In genomic region chr6:169701218-169701952, GRCh38 we compare ENCODE assay signal across 8 cellular contexts. TPM values are rescaled to one million over a fixed set of nuclear protein-coding genes. Genes with fewer than 3 reads are reported as not detected.
DNase-seq lines count a peak whose midpoint lies in the region; FAIRE-seq and TF ChIP-seq lines count a peak whose summit lies in the region.

No MANE protein-coding gene starts in this region.

- H3K36me3 ChIP-seq in PC-9 (ENCODE audit: low read depth), result 0 out of 2 replicates have a peak, but pooled peaks cover 21% of the 10 kb centered on the region
- peaks cover 0 to 4% of the 10 kb centered on the region in 2 experiments for H3K36me3 ChIP-seq in endothelial cell of umbilical vein (ENCODE audit: control insufficient read depth in 2 of 2, extremely low read depth in 1 of 2, insufficient read depth in 2 of 2, low read length in 2 of 2)

- peaks cover 8% of the 10 kb centered on the region; the same call in 1 of the 2 replicates for H3F3A ChIP-seq in PC-9 (ENCODE audit: insufficient read depth, low read depth)

- peak overlapping the region; percentile 93 for H3K27ac Mint-ChIP-seq in neural crest cell (ENCODE audit: unreplicated experiment)

- CTCF ChIA-PET in PC-9 (lab: Charles Lee), result interaction anchor here (0.5 kb wide), 1 partner anchor 9 kb away, joined by 3 read pairs; no protein-coding TSS in a partner anchor
- CTCF ChIA-PET in endothelial cell of umbilical vein (lab: Charles Lee), result interaction anchor here (0.6 to 2.0 kb wide), 4 partner anchors 8 to 189 kb away, joined by 3 to 9 read pairs (median 5); no protein-coding TSS in a partner anchor

- peak overlapping the region; percentile 79 for H3K4me3 ChIP-seq in HFF-Myc (replicated peaks; ENCODE audit: low read depth, low read length)
- H3K4me3 ChIP-seq in PC-9, result peak overlapping the region; percentile 91
- H3K4me3 ChIP-seq in endothelial cell of umbilical vein (replicated peaks in 1 of 3; ENCODE audit: insufficient read depth in 1 of 3, low read depth in 1 of 3, low read length in 3 of 3), result peak overlapping the region; percentile 70 to 84 (median 71)

- POLR2A ChIA-PET in PC-9 (lab: Charles Lee; ENCODE audit: unreplicated experiment) (interaction anchor here (0.6 to 0.7 kb wide), 2 partner anchors 81 to 853 kb away, joined by 3 to 5 read pairs; partner anchors contain the start of gene TBP), endothelial cell of umbilical vein (lab: Charles Lee) (interaction anchor here (1.0 to 1.6 kb wide), 3 partner anchors 27 to 50 kb away, joined by 3 to 6 read pairs (median 3); no protein-coding TSS in a partner anchor)

- H3K27me3 Mint-ChIP-seq in neural crest cell (ENCODE audit: low read depth), result no peaks in the 10 kb centered on the region

- TF ChIP-seq CTCF in HFF-Myc (IDR thresholded peaks at IDR 0.05; ENCODE audit: low read depth, low read length, missing control alignments) (no peak), PC-9 (conservative IDR thresholded peaks at IDR 0.05) (no peak), endothelial cell of umbilical vein (IDR thresholded peaks at IDR 0.05; ENCODE audit: extremely low read depth in 1 of 2, insufficient read depth in 1 of 2, low read depth in 1 of 2, low read length in 2 of 2) (no peak), neural crest cell (conservative IDR thresholded peaks at IDR 0.05) (no peak)

- H3K4me2 ChIP-seq in PC-9, result peak overlapping the region; percentile 92
- H3K4me2 ChIP-seq in endothelial cell of umbilical vein (ENCODE audit: insufficient read depth, low read length), result peak overlapping the region; percentile 93

- H3K9me3 ChIP-seq in PC-9 (ENCODE audit: insufficient read depth, low read depth), result no peaks in the 10 kb centered on the region
- H3K9me3 ChIP-seq in endothelial cell of umbilical vein (replicated peaks; ENCODE audit: control insufficient read depth, insufficient read depth, low read length), result no peaks in the 10 kb centered on the region

- H3K36me3 Mint-ChIP-seq in neural crest cell (ENCODE audit: low read depth), result peaks cover 9% of the 10 kb centered on the region

- no peaks in the 10 kb centered on the region for H3K9me2 ChIP-seq in PC-9 (ENCODE audit: insufficient read depth)

- peak overlapping the region; percentile 91 for H3K9ac ChIP-seq in endothelial cell of umbilical vein (replicated peaks; ENCODE audit: extremely low read depth, insufficient read depth, low read length)

- intact Hi-C loops in PC-9 (cut with micrococcal nuclease; ENCODE audit: unreplicated experiment), result loop anchor here (10.0 kb wide), 1 partner anchor 247 kb away; no protein-coding TSS in a partner anchor
- intact Hi-C loops in endothelial cell of umbilical vein (cut with micrococcal nuclease), result loop anchor here (2.0 to 5.0 kb wide), 2 partner anchors 606 to 807 kb away; partner anchors contain the start of gene FAM120B

- H3K4me3 Mint-ChIP-seq in neural crest cell, result peak overlapping the region; percentile 97

- BruUV-seq in PC-9 (replicated peaks; lab: Mats Ljungman, UMichigan) (TSS peak; percentile 40), endothelial cell of umbilical vein (replicated peaks; lab: Mats Ljungman, UMichigan) (TSS peak; percentile 69)

- peak overlapping the region; percentile 99 for H2AFZ ChIP-seq in PC-9
- H2AFZ ChIP-seq in endothelial cell of umbilical vein (ENCODE audit: low read depth, low read length), result peak overlapping the region; percentile 4

- dilution Hi-C loops in endothelial cell of umbilical vein (cut with MboI; ENCODE audit: extremely low pct_ligation_motif_present, low sequenced_read_pairs), result no loop called here

- H3K4me1 Mint-ChIP-seq in neural crest cell, result peaks cover 40% of the 10 kb centered on the region

- H3K4me1 ChIP-seq in PC-9 (replicated peaks; ENCODE audit: insufficient read depth) (peaks cover 28% of the 10 kb centered on the region), endothelial cell of umbilical vein (ENCODE audit: control insufficient read depth, extremely low read depth, insufficient read depth, low read length) (peaks cover 57% of the 10 kb centered on the region)

- TF ChIP-seq POLR2A in endothelial cell of umbilical vein (IDR thresholded peaks at IDR 0.05; ENCODE audit: low read depth, low read length), result no peak

- peak; percentile 67 for FAIRE-seq in endothelial cell of umbilical vein (lab: Jason Lieb, UNC)

- no peaks in the 10 kb centered on the region for H3K27me3 ChIP-seq in PC-9 (ENCODE audit: insufficient read depth, low read depth)
- no peaks in the 10 kb centered on the region for H3K27me3 ChIP-seq in endothelial cell of umbilical vein (ENCODE audit: control insufficient read depth in 2 of 2, insufficient read depth in 2 of 2, low read length in 2 of 2)

- H3K27ac ChIP-seq in PC-9, result peak overlapping the region; percentile 76; the same call in 1 of the 2 replicates
- peak overlapping the region; percentile 76 for H3K27ac ChIP-seq in endothelial cell of umbilical vein (ENCODE audit: insufficient read depth, low read depth, low read length)

- peak; percentile 33 for DNase-seq in NCI-H1105 (lab: John Stamatoyannopoulos, UW)
- no peak for DNase-seq in NCI-H1105 treated with DMSO at 0.1 percent for 48 hours (lab: John Stamatoyannopoulos, UW)
- no peak for DNase-seq in HFF-Myc (ENCODE audit: extremely low read depth, low read depth)
- no peak for DNase-seq in PC-9
- DNase-seq in endothelial cell of umbilical vein (ENCODE audit: low read depth, low spot score), result no peak
- no peak for DNase-seq in neural crest cell (ENCODE audit: low read depth, low spot score)
- no peak for DNase-seq in inferior parietal cortex (ENCODE audit: extremely low spot score)
- DNase-seq in RKO (ENCODE audit: low spot score), result no peak

- H3K79me2 ChIP-seq in PC-9 (ENCODE audit: low read depth) (peaks cover 57% of the 10 kb centered on the region), endothelial cell of umbilical vein (ENCODE audit: control insufficient read depth, insufficient read depth, low read length) (peaks cover 56% of the 10 kb centered on the region)

- H4K20me1 ChIP-seq in PC-9 (ENCODE audit: insufficient read depth) (no peaks in the 10 kb centered on the region), endothelial cell of umbilical vein (replicated peaks; ENCODE audit: control insufficient read depth, extremely low read depth, insufficient read depth, low read length) (no peaks in the 10 kb centered on the region)

- H3K9me3 Mint-ChIP-seq in neural crest cell, result no peaks in the 10 kb centered on the region

- H3K9me1 ChIP-seq in endothelial cell of umbilical vein (replicated peaks; ENCODE audit: control insufficient read depth, extremely low read depth, insufficient read depth, low read length), result no peaks in the 10 kb centered on the region

RNA-seq across cellular contexts. Expression of gene WDR27, which starts 0.4 kb away (rescaled TPM):
- total RNA-seq in PC-9 (2021) (54.2 and 66.5 TPM in 2 replicates), endothelial cell of umbilical vein (69.7 and 75.2 TPM in 2 replicates), neural crest cell (102 and 103 TPM in 2 replicates)
- polyA plus RNA-seq in endothelial cell of umbilical vein, result 51.1 and 60.1 TPM in 2 replicates
- 9.9 and 15.5 TPM in 2 replicates for polyA plus RNA-seq in endothelial cell of umbilical vein (2011; cell fraction: cytosol; rRNA removed)
- polyA plus RNA-seq in endothelial cell of umbilical vein (2011; cell fraction: nucleus; rRNA removed), result 685 and 699 TPM in 2 replicates
- 24.7 and 30.7 TPM in 2 replicates for polyA plus RNA-seq in endothelial cell of umbilical vein (2012)
- 70.8 and 72.7 TPM in 2 replicates for polyA minus RNA-seq in endothelial cell of umbilical vein
- 12.3 TPM for polyA minus RNA-seq in endothelial cell of umbilical vein (2011; cell fraction: cytosol; rRNA and poly(A)+ RNA removed)
- 178 and 205 TPM in 2 replicates for polyA minus RNA-seq in endothelial cell of umbilical vein (2011; cell fraction: nucleus; rRNA and poly(A)+ RNA removed)

RNA-seq across cellular contexts. Expression of gene C6orf120, which starts 0.5 kb away (rescaled TPM):
- 9.8 and 12.5 TPM in 2 replicates for total RNA-seq in PC-9 (2021)
- 28.2 and 30.1 TPM in 2 replicates for total RNA-seq in endothelial cell of umbilical vein
- 13.8 and 13.9 TPM in 2 replicates for polyA plus RNA-seq in endothelial cell of umbilical vein
- polyA plus RNA-seq in endothelial cell of umbilical vein (2011; cell fraction: cytosol; rRNA removed), result 9.1 and 10.5 TPM in 2 replicates
- 6.1 and 7.2 TPM in 2 replicates for polyA plus RNA-seq in endothelial cell of umbilical vein (2011; cell fraction: nucleus; rRNA removed)
- polyA plus RNA-seq in endothelial cell of umbilical vein (2012), result 17.9 and 21.9 TPM in 2 replicates
- polyA minus RNA-seq in endothelial cell of umbilical vein, result 14.6 and 16.0 TPM in 2 replicates
- 7.3 TPM for polyA minus RNA-seq in endothelial cell of umbilical vein (2011; cell fraction: cytosol; rRNA and poly(A)+ RNA removed)
- 12.1 and 18.8 TPM in 2 replicates for polyA minus RNA-seq in endothelial cell of umbilical vein (2011; cell fraction: nucleus; rRNA and poly(A)+ RNA removed)
- 28.2 and 28.7 TPM in 2 replicates for total RNA-seq in neural crest cell

RNA-seq across cellular contexts. Expression of gene PHF10, which starts 22.9 kb away (rescaled TPM):
- total RNA-seq in PC-9 (2021) (20.8 and 21.7 TPM in 2 replicates), endothelial cell of umbilical vein (62.4 and 62.6 TPM in 2 replicates), neural crest cell (83.9 and 85.9 TPM in 2 replicates)
- polyA plus RNA-seq in endothelial cell of umbilical vein, result 16.3 and 19.1 TPM in 2 replicates
- polyA plus RNA-seq in endothelial cell of umbilical vein (2011; cell fraction: cytosol; rRNA removed), result 31.6 and 32.6 TPM in 2 replicates
- 73.6 and 98.4 TPM in 2 replicates for polyA plus RNA-seq in endothelial cell of umbilical vein (2011; cell fraction: nucleus; rRNA removed)
- polyA plus RNA-seq in endothelial cell of umbilical vein (2012), result 29.6 and 42.4 TPM in 2 replicates
- polyA minus RNA-seq in endothelial cell of umbilical vein, result 18.7 and 21.0 TPM in 2 replicates
- 19.0 TPM for polyA minus RNA-seq in endothelial cell of umbilical vein (2011; cell fraction: cytosol; rRNA and poly(A)+ RNA removed)
- polyA minus RNA-seq in endothelial cell of umbilical vein (2011; cell fraction: nucleus; rRNA and poly(A)+ RNA removed), result 39.4 and 75.5 TPM in 2 replicates

RNA-seq across cellular contexts. Expression of gene DYNLT2, which starts 50.0 kb away (rescaled TPM):
- 1.4 and 1.5 TPM in 2 replicates for total RNA-seq in PC-9 (2021)
- 0.88 and 1.5 TPM in 2 replicates for total RNA-seq in endothelial cell of umbilical vein
- 0.21 and 0.39 TPM in 2 replicates for polyA plus RNA-seq in endothelial cell of umbilical vein
- 0.36 and 0.38 TPM in 2 replicates for polyA plus RNA-seq in endothelial cell of umbilical vein (2011; cell fraction: cytosol; rRNA removed)
- polyA plus RNA-seq in endothelial cell of umbilical vein (2011; cell fraction: nucleus; rRNA removed), result 0.91 and 2.7 TPM in 2 replicates
- polyA plus RNA-seq in endothelial cell of umbilical vein (2012), result 0.31 and 0.79 TPM in 2 replicates
- 0.34 and 0.53 TPM in 2 replicates for polyA minus RNA-seq in endothelial cell of umbilical vein
- polyA minus RNA-seq in endothelial cell of umbilical vein (2011; cell fraction: cytosol; rRNA and poly(A)+ RNA removed), result not detected
- polyA minus RNA-seq in endothelial cell of umbilical vein (2011; cell fraction: nucleus; rRNA and poly(A)+ RNA removed), result 1.3 and 1.6 TPM in 2 replicates
- total RNA-seq in neural crest cell, result 2.8 TPM in 2 replicates

RNA-seq across cellular contexts. Expression of gene ERMARD, which starts 50.0 kb away (rescaled TPM):
- 19.3 and 28.2 TPM in 2 replicates for total RNA-seq in PC-9 (2021)
- 18.8 and 23.8 TPM in 2 replicates for total RNA-seq in endothelial cell of umbilical vein
- 33.7 and 36.4 TPM in 2 replicates for polyA plus RNA-seq in endothelial cell of umbilical vein
- polyA plus RNA-seq in endothelial cell of umbilical vein (2011; cell fraction: cytosol; rRNA removed), result 18.9 and 24.0 TPM in 2 replicates
- 91.4 and 99.9 TPM in 2 replicates for polyA plus RNA-seq in endothelial cell of umbilical vein (2011; cell fraction: nucleus; rRNA removed)
- polyA plus RNA-seq in endothelial cell of umbilical vein (2012), result 10.8 and 21.9 TPM in 2 replicates
- polyA minus RNA-seq in endothelial cell of umbilical vein, result 26.3 and 31.9 TPM in 2 replicates
- polyA minus RNA-seq in endothelial cell of umbilical vein (2011; cell fraction: cytosol; rRNA and poly(A)+ RNA removed), result 6.5 TPM
- 16.2 and 27.2 TPM in 2 replicates for polyA minus RNA-seq in endothelial cell of umbilical vein (2011; cell fraction: nucleus; rRNA and poly(A)+ RNA removed)
- 24.2 and 26.3 TPM in 2 replicates for total RNA-seq in neural crest cell
